13 cellular contexts compared by ENCODE assay signal in genomic region chr16:83609178-83609577, GRCh38.
DNase-seq lines count a peak whose midpoint lies in the region; ATAC-seq and TF ChIP-seq lines count a peak whose summit lies in the region.
"Had no signal": no experiment of that assay in that cellular context is flagged by ENCODE, and none has a peak within 500 bp of the region (broad histone marks: within the 10 kb centered on the region; RNA-seq: fewer than 3 reads in every experiment).

No MANE protein-coding gene starts in this region.

- ATAC-seq in GM21390 (IDR thresholded peaks at IDR 0.05; ENCODE audit: unreplicated experiment), result no peak
- ATAC-seq in effector memory CD8-positive, alpha-beta T cell (replicated peaks), result no peak

- no peak overlapping the region for H3K4me3 Mint-ChIP-seq in effector memory CD8-positive, alpha-beta T cell
- H3K4me3 Mint-ChIP-seq: CD4-positive, alpha-beta T cell had no signal

- no peaks in the 10 kb centered on the region for H3K27me3 Mint-ChIP-seq in effector memory CD8-positive, alpha-beta T cell
- H3K27me3 Mint-ChIP-seq: CD4-positive, alpha-beta T cell had no signal

- H3K4me1 Mint-ChIP-seq in effector memory CD8-positive, alpha-beta T cell (ENCODE audit: low read depth in 2 of 2), result no peaks in the 10 kb centered on the region

- H3K9me3 Mint-ChIP-seq in effector memory CD8-positive, alpha-beta T cell, result no peaks in the 10 kb centered on the region
- H3K9me3 Mint-ChIP-seq: CD4-positive, alpha-beta T cell had no signal

- no peak overlapping the region for H3K27ac ChIP-seq in tibial artery
- H3K27ac ChIP-seq: C4-2B had no signal

- H3K9me3 ChIP-seq in tibial artery, result no peaks in the 10 kb centered on the region
- H3K9me3 ChIP-seq: Caco-2, HAP-1 had no signal

- peaks cover under 1% of the 10 kb centered on the region for H3K36me3 Mint-ChIP-seq in effector memory CD8-positive, alpha-beta T cell (ENCODE audit: insufficient read depth)

- intact Hi-C loops in tibial artery (cut with DNase I; ENCODE audit: low total_unique reads), result no loop called here

- no peaks in the 10 kb centered on the region for H3K4me1 ChIP-seq in tibial artery
- H3K4me1 ChIP-seq: Caco-2, HAP-1 had no signal

- peak; percentile 13 for DNase-seq in EH (ENCODE audit: low read depth)
- DNase-seq in cardiac fibroblast (ENCODE audit: low read depth in 2 of 2), result peak; percentile 23 to 37
- DNase-seq in fibroblast of the aortic adventitia (ENCODE audit: low read depth), result peak; percentile 5
- DNase-seq in T-helper 1 cell, result no peak
- DNase-seq in tibial artery, result no peak
- no peak for DNase-seq in effector memory CD8-positive, alpha-beta T cell
- DNase-seq: AML-193; Caco-2; CD4-positive, alpha-beta T cell; GF-D8 had no signal

- no peak overlapping the region for H3K27ac Mint-ChIP-seq in effector memory CD8-positive, alpha-beta T cell
- H3K27ac Mint-ChIP-seq: CD4-positive, alpha-beta T cell had no signal

- no peak overlapping the region for H3K4me3 ChIP-seq in cardiac fibroblast (replicated peaks in 1 of 2; ENCODE audit: low read depth in 2 of 2, low read length in 2 of 2)
- no peak overlapping the region for H3K4me3 ChIP-seq in fibroblast of the aortic adventitia (ENCODE audit: low read depth, low read length)
- no peak overlapping the region for H3K4me3 ChIP-seq in tibial artery
- H3K4me3 ChIP-seq: HAP-1 had no signal

- TF ChIP-seq CTCF in cardiac fibroblast (IDR thresholded peaks at IDR 0.05; ENCODE audit: low read depth, low read length), result no peak
- no peak for TF ChIP-seq CTCF in fibroblast of the aortic adventitia (IDR thresholded peaks at IDR 0.05; ENCODE audit: insufficient read depth, low read length)
- no peak for TF ChIP-seq CTCF in tibial artery (IDR thresholded peaks at IDR 0.05)

- no peaks in the 10 kb centered on the region for H3K27me3 ChIP-seq in tibial artery

- H3K36me3 ChIP-seq in tibial artery, result no peaks in the 10 kb centered on the region
- H3K36me3 ChIP-seq: HAP-1 had no signal

Comparison
In these comparisons a context has a peak if more than half of its experiments do, and no peak if none do; other contexts are left out.
1. DNase-seq: peak in EH (single experiment), cardiac fibroblast (2 of 2) and fibroblast of the aortic adventitia (single experiment); none in T-helper 1 cell (0 of 5), tibial artery (0 of 2) and effector memory CD8-positive, alpha-beta T cell (0 of 3).